In genomic region chr18:50045126-50045525, GRCh38 we compare ENCODE assay signal across 14 cellular contexts.
DNase-seq lines count a peak whose midpoint lies in the region; ATAC-seq lines count a peak whose summit lies in the region.
"Had no signal": no experiment of that assay in that cellular context is flagged by ENCODE, and none has a peak within 500 bp of the region (broad histone marks: within the 10 kb centered on the region; RNA-seq: fewer than 3 reads in every experiment).

No MANE protein-coding gene starts in this region.

- no peak for ATAC-seq in GM21367 (IDR thresholded peaks at IDR 0.05; ENCODE audit: unreplicated experiment)
- ATAC-seq in HG02623 (IDR thresholded peaks at IDR 0.05; ENCODE audit: unreplicated experiment), result no peak

- H2AK5ac ChIP-seq in trophoblast cell (ENCODE audit: low read length), result no peak overlapping the region

- no peak overlapping the region for H3K14ac ChIP-seq in trophoblast cell (ENCODE audit: low read length)

- no peaks in the 10 kb centered on the region for H3K79me1 ChIP-seq in trophoblast cell (ENCODE audit: low read length)

- H3K27ac ChIP-seq in trophoblast cell (ENCODE audit: low read depth, low read length), result no peak overlapping the region
- H3K27ac ChIP-seq: C4-2B, GM23248 had no signal

- H3K9me3 ChIP-seq in trophoblast cell (ENCODE audit: insufficient read depth, low read depth, low read length), result no peaks in the 10 kb centered on the region
- H3K9me3 ChIP-seq: Caco-2 had no signal

- H3K4me1 ChIP-seq in trophoblast cell (ENCODE audit: control insufficient read depth in 1 of 2, insufficient read depth in 2 of 2, low read length in 2 of 2), result no peaks in the 10 kb centered on the region
- H3K4me1 ChIP-seq: Caco-2 had no signal

- H3K36me3 ChIP-seq in trophoblast cell (ENCODE audit: control insufficient read depth in 1 of 2, insufficient read depth in 2 of 2, low read length in 2 of 2), result no peaks in the 10 kb centered on the region

- H3K4ac ChIP-seq in trophoblast cell (ENCODE audit: low read depth, low read length), result no peak overlapping the region

- no peak overlapping the region for H3K9ac ChIP-seq in trophoblast cell (ENCODE audit: low read length)
- H3K9ac ChIP-seq: GM23248 had no signal

- DNase-seq in HCEC 1CT (peak; percentile 2), NCI-H69 (lab: John Stamatoyannopoulos, UW) (peak; percentile 57), trophoblast cell (peak; percentile 68 to 82), NCI-H2029 (lab: John Stamatoyannopoulos, UW) (no peak)
- DNase-seq: AML-193; CD4-positive, alpha-beta T cell; GDM1; GM23248; HFFc6; KBM-7 had no signal

- no peak overlapping the region for H4K91ac ChIP-seq in trophoblast cell (ENCODE audit: low read depth, low read length)

- no peak overlapping the region for H2BK12ac ChIP-seq in trophoblast cell (ENCODE audit: low read length)

- H4K8ac ChIP-seq in trophoblast cell (ENCODE audit: low read depth, low read length), result no peak overlapping the region

- no peak overlapping the region for H3K18ac ChIP-seq in trophoblast cell (ENCODE audit: low read length)

- H2BK5ac ChIP-seq in trophoblast cell (ENCODE audit: low read depth, low read length, poor library complexity), result no peak overlapping the region

- H3K4me3 ChIP-seq in trophoblast cell (ENCODE audit: low read depth, low read length), result no peak overlapping the region
- H3K4me3 ChIP-seq: GM23248 had no signal

- H2AFZ ChIP-seq in trophoblast cell (ENCODE audit: insufficient read depth, low read length, poor library complexity), result no peak overlapping the region
- H2AFZ ChIP-seq: GM23248 had no signal

- no peaks in the 10 kb centered on the region for H3K27me3 ChIP-seq in trophoblast cell (ENCODE audit: insufficient read depth, low read length)

- H2BK120ac ChIP-seq in trophoblast cell (ENCODE audit: insufficient read depth, low read length, poor library complexity), result no peak overlapping the region

- no peak overlapping the region for H3K23ac ChIP-seq in trophoblast cell (ENCODE audit: low read length)

- no CpG with 5 or more reads among the region's 4 CpGs for WGBS in trophoblast cell (ENCODE audit: extremely low coverage, insufficient coverage, insufficient read length)

- no peak overlapping the region for H3K4me2 ChIP-seq in trophoblast cell (ENCODE audit: low read length)

- no peak overlapping the region for H4K12ac ChIP-seq in trophoblast cell (ENCODE audit: low read depth, low read length)

- H3K79me2 ChIP-seq in trophoblast cell (ENCODE audit: control insufficient read depth, insufficient read depth, low read length, poor library complexity), result no peaks in the 10 kb centered on the region
